In genomic region chr5:81513468-81513867, GRCh38 we compare ENCODE assay signal across 24 cellular contexts.
"Had no signal": no experiment of that assay in that cellular context is flagged by ENCODE, and none has a peak within 500 bp of the region (broad histone marks: within the 10 kb centered on the region; RNA-seq: fewer than 3 reads in every experiment).

No MANE protein-coding gene starts in this region.

- H3K27ac Mint-ChIP-seq: activated CD8-positive, alpha-beta T cell treated with anti-CD3 and anti-CD28 coated beads for 36 hours; activated naive CD4-positive, alpha-beta T cell treated with anti-CD3 and anti-CD28 coated beads for 36 hours; activated naive CD8-positive, alpha-beta T cell; activated T-helper 1 cell treated with anti-CD3 and anti-CD28 coated beads, Interleukin-12 subunit alpha, Interleukin-12 subunit beta, Interleukin-2, Interleukin-4 antibody, amounts not matched to agents 30 ng/mL and 10 ng/mL and 1 ng/mL, durations not matched to agents 14 hours and 24 hours and 36 hours had no signal

- H3K4me3 Mint-ChIP-seq: activated CD8-positive, alpha-beta T cell treated with anti-CD3 and anti-CD28 coated beads for 36 hours; activated naive CD4-positive, alpha-beta T cell treated with anti-CD3 and anti-CD28 coated beads for 36 hours; activated naive CD8-positive, alpha-beta T cell; activated T-helper 1 cell treated with anti-CD3 and anti-CD28 coated beads, Interleukin-12 subunit alpha, Interleukin-12 subunit beta, Interleukin-2, Interleukin-4 antibody, amounts not matched to agents 30 ng/mL and 10 ng/mL and 1 ng/mL, durations not matched to agents 14 hours and 24 hours and 36 hours; brain; central memory CD8-positive, alpha-beta T cell had no signal

- H3K4me1 ChIP-seq: SJCRH30 had no signal

- H3K9me3 ChIP-seq: MG63, SJCRH30, SK-N-SH had no signal

- H3K27ac ChIP-seq: KMS-11, SJCRH30, WERI-Rb-1 had no signal

- H3K36me3 ChIP-seq: MG63, SJCRH30, WERI-Rb-1 had no signal

- ATAC-seq: activated CD4-positive, CD25-positive, alpha-beta regulatory T cell treated with anti-CD3 and anti-CD28 coated beads, Interleukin-2, amount 50 U/mL, for 24 hours; activated CD8-positive, alpha-beta T cell treated with anti-CD3 and anti-CD28 coated beads for 36 hours; Right ventricle myocardium inferior had no signal

- H3K27me3 Mint-ChIP-seq: activated CD8-positive, alpha-beta T cell treated with anti-CD3 and anti-CD28 coated beads for 36 hours; activated naive CD8-positive, alpha-beta T cell; brain; central memory CD8-positive, alpha-beta T cell had no signal

- H3K36me3 Mint-ChIP-seq: activated naive CD8-positive, alpha-beta T cell had no signal

- H3K9ac ChIP-seq: KMS-11, SK-N-SH had no signal

- H3K4me1 Mint-ChIP-seq: central memory CD8-positive, alpha-beta T cell had no signal

- H3K27me3 ChIP-seq: MG63, SJCRH30 had no signal

- H3K9me3 Mint-ChIP-seq: activated CD8-positive, alpha-beta T cell treated with anti-CD3 and anti-CD28 coated beads for 36 hours; activated naive CD4-positive, alpha-beta T cell treated with anti-CD3 and anti-CD28 coated beads for 36 hours; activated T-helper 1 cell treated with anti-CD3 and anti-CD28 coated beads, Interleukin-12 subunit alpha, Interleukin-12 subunit beta, Interleukin-2, Interleukin-4 antibody, amounts not matched to agents 30 ng/mL and 10 ng/mL and 1 ng/mL, durations not matched to agents 14 hours and 24 hours and 36 hours; brain; central memory CD8-positive, alpha-beta T cell had no signal

- H3K9me2 ChIP-seq: SK-N-SH had no signal

- H3K4me3 ChIP-seq: MG63, SJCRH30 had no signal

- DNase-seq: activated CD4-positive, alpha-beta T cell treated with anti-CD3 and anti-CD28 coated beads for 4 hours; activated CD8-positive, alpha-beta memory T cell treated with anti-CD3 and anti-CD28 coated beads, Interleukin-2, amount 50 U/mL, for 4 hours; activated CD8-positive, alpha-beta T cell treated with anti-CD3 and anti-CD28 coated beads for 36 hours; activated effector memory CD4-positive, alpha-beta T cell treated with anti-CD3 and anti-CD28 coated beads, Interleukin-2, amount 50 U/mL, for 16 hours; activated naive CD4-positive, alpha-beta T cell treated with anti-CD3 and anti-CD28 coated beads for 36 hours; amygdala; MG63; NCI-H1105; NCI-H1436; NCI-H187; NCI-H2081; NCI-H774; NK-92 treated with Interleukin-12 subunit alpha and Interleukin-12 subunit beta, amount 100 ng/mL, for 24 hours; SJCRH30; SK-N-SH; T-helper 1 cell; WERI-Rb-1 had no signal

- H3K4me2 ChIP-seq: KMS-11, SK-N-SH had no signal
